ENCODE assay signal across 8 cellular contexts in the genomic region with DNA sequence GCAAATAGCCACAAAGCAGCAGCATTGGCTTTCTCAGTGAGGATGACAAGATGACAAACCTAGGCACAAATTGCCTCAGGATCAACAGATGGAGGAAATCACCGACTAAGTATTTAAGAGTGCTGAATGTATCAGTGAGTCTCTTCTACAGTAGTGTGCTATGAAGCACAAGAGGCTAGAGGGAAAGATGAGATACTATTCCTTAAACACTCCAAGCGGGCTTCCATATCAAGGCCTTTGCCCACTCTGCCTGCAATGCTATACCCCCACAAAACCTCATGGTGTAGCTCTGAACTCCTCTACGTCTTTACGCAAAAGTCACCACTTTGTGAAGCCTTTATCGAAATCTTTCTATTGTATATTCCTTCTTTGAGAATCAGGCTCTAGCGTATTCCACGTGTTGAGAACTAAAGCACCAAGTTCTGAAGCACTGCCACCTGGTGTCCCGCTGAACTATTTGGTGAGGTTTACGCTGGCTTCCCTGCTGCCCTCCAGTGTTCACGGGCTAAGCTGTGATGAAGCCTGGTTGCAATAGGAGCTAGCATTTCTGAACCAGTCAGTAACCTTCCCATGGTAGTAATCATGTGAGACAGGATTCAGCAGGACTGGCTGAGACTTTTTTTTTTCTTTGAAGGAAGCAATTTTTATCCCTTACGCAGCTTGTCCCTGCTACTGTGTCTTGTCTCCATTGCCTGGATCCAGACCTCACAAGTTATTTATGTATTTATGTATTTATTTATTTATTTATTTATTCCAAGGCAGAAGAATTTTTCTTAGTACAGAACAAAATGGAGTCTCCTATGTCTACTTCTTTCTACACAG.
A peak's percentile ranks its signal among the peaks of the same experiment; 100 is the strongest.
DNase-seq lines count a peak whose midpoint lies in the region; ATAC-seq and TF ChIP-seq lines count a peak whose summit lies in the region.

No MANE protein-coding gene starts in this region.

- H3K9ac ChIP-seq in colonic mucosa (ENCODE audit: low read depth in 2 of 2, low read length in 2 of 2) = no peak overlapping the region

- H3K4me3 ChIP-seq in colonic mucosa (no peak overlapping the region), lower lobe of right lung (no peak overlapping the region)

- H3K27me3 ChIP-seq in colonic mucosa (no peaks in the 10 kb centered on the region), lower lobe of right lung (ENCODE audit: low read depth) (no peaks in the 10 kb centered on the region)

- intact Hi-C loops in colonic mucosa (cut with DNase I) (no loop called here), lower lobe of right lung (cut with DNase I) (no loop called here)

- no peaks in the 10 kb centered on the region for H3K9me3 ChIP-seq in colonic mucosa
- H3K9me3 ChIP-seq in lower lobe of right lung = no peaks in the 10 kb centered on the region

- ATAC-seq in GM19452 (IDR thresholded peaks at IDR 0.05; ENCODE audit: unreplicated experiment) (peak; percentile 62), lower lobe of right lung (peak; percentile 75 to 87)

- H3K4me1 ChIP-seq in colonic mucosa (no peaks in the 10 kb centered on the region), lower lobe of right lung (no peaks in the 10 kb centered on the region)

- H3K36me3 ChIP-seq in colonic mucosa (no peaks in the 10 kb centered on the region), lower lobe of right lung (no peaks in the 10 kb centered on the region)

- H3K27ac ChIP-seq in colonic mucosa (no peak overlapping the region), lower lobe of right lung (no peak overlapping the region)

- TF ChIP-seq CTCF in colonic mucosa (IDR thresholded peaks at IDR 0.05) (peak; percentile 20), lower lobe of right lung (IDR thresholded peaks at IDR 0.05) (peak; percentile 51)

- DNase-seq in DMS114 treated with DMSO at 0.1 percent for 48 hours (lab: John Stamatoyannopoulos, UW; ENCODE audit: unreplicated experiment) = peak; percentile 41
- DNase-seq in KG1 (lab: John Stamatoyannopoulos, UW) = peak; percentile 64
- peak; percentile 65 for DNase-seq in UCSD-AML1 (lab: John Stamatoyannopoulos, UW; ENCODE audit: unreplicated experiment)
- DNase-seq in colonic mucosa = peak; percentile 52
- no peak for DNase-seq in lower lobe of right lung
- peak; percentile 10 to 23 for DNase-seq in stimulated activated CD8-positive, alpha-beta memory T cell treated with anti-CD3 and anti-CD28 coated beads, Interleukin-4, amount 100 ng/mL, for 4 hours (ENCODE audit: low read depth in 2 of 2, low spot score in 1 of 2)
- no peak for DNase-seq in NK-92 treated with Interleukin-12 subunit alpha and Interleukin-12 subunit beta, amount 100 ng/mL, for 24 hours (lab: John Stamatoyannopoulos, UW)

Comparison
In these comparisons a context has a peak if more than half of its experiments do, and no peak if none do; other contexts are left out.
1. DNase-seq: peak in DMS114 treated with DMSO at 0.1 percent for 48 hours (single experiment), KG1 (single experiment), UCSD-AML1 (single experiment), colonic mucosa (single experiment) and stimulated activated CD8-positive, alpha-beta memory T cell treated with anti-CD3 and anti-CD28 coated beads, Interleukin-4, amount 100 ng/mL, for 4 hours (2 of 2); none in lower lobe of right lung (single experiment) and NK-92 treated with Interleukin-12 subunit alpha and Interleukin-12 subunit beta, amount 100 ng/mL, for 24 hours (single experiment).